In the genomic region with DNA sequence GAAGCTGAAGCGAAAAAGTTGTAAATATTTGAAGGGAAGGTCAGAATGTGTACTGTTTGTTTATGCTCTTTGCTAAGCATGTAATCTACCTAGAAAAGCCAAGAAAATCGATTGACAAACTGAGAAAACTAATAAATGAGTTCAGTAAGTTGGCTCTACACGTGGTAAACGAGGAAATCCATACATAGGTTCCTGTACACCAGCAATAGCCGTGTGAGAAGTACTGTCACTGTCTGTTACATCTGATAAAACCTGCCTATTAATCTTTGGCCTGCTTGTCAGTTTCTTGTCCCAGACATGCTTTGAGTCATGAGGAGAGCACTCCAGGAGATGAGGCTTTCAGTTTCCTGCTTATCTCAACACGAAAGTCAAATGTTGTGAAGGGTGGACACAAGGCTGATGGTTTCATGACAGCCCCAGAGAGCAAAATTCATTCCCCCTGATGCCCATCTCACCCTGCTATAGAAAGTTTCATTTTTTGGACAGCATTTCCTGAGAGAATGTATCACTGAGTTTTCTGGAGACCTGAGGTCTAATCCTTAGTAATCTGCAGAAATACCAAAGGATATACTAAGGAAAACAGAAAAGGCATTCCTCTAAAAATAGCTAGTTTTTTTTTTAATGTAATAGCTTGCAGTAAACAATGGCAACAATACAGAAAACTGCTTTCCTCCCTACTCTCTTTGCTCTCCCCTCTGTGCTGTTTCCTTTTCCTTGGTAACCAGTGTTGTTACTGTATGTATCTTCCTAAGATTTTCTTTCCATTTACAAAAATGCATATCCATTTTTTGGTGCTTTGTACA, we compare ENCODE assay signal across 10 cellular contexts. TPM values are rescaled to one million over a fixed set of nuclear protein-coding genes. Genes with fewer than 3 reads are reported as not detected.
DNase-seq lines count a peak whose midpoint lies in the region; ATAC-seq and TF ChIP-seq lines count a peak whose summit lies in the region.
"Had no signal": no experiment of that assay in that cellular context is flagged by ENCODE, and none has a peak within 500 bp of the region (broad histone marks: within the 10 kb centered on the region; RNA-seq: fewer than 3 reads in every experiment).

No MANE protein-coding gene starts in this region.

- H3K27ac ChIP-seq in vagina = no peak overlapping the region
- H3K27ac ChIP-seq: SK-N-MC had no signal

- DNase-seq in SK-N-DZ (ENCODE audit: low spot score) (peak; percentile 75), left colon (no peak), NCI-H748 (lab: John Stamatoyannopoulos, UW; ENCODE audit: unreplicated experiment) (no peak), NCI-H345 (lab: John Stamatoyannopoulos, UW) (no peak), vagina (ENCODE audit: extremely low spot score in 2 of 2) (no peak), NCI-H2107 treated with DMSO at 0.1 percent for 48 hours (lab: John Stamatoyannopoulos, UW; ENCODE audit: unreplicated experiment) (no peak)
- DNase-seq: retina had no signal

- ATAC-seq in GM18502 (IDR thresholded peaks at IDR 0.05; ENCODE audit: poor library complexity, unreplicated experiment) = peak; percentile 80
- ATAC-seq in HG02610 (IDR thresholded peaks at IDR 0.05; ENCODE audit: unreplicated experiment) = peak; percentile 90
- ATAC-seq in left colon = peak; percentile 86

- TF ChIP-seq CTCF in vagina (IDR thresholded peaks at IDR 0.05) = no peak

- intact Hi-C loops in left colon (cut with DNase I, micrococcal nuclease) (no loop called here), vagina (cut with DNase I) (no loop called here)

- no peak for TF ChIP-seq POLR2A in vagina (IDR thresholded peaks at IDR 0.05)

- no peak overlapping the region for H3K4me3 ChIP-seq in vagina
- H3K4me3 ChIP-seq: SK-N-MC had no signal

- no peaks in the 10 kb centered on the region for H3K27me3 ChIP-seq in vagina

- H3K4me1 ChIP-seq in vagina = peaks cover 28% of the 10 kb centered on the region

- H3K36me3 ChIP-seq in vagina = no peaks in the 10 kb centered on the region

- H3K9me3 ChIP-seq in vagina = no peaks in the 10 kb centered on the region

RNA-seq across cellular contexts. Expression of a gene that starts 18.8 kb away (rescaled TPM):
- 29.7 and 29.9 TPM in 2 replicates for polyA plus RNA-seq in SK-N-DZ (2014; cell fraction: cytosol; rRNA removed)
- 19.5 and 22.7 TPM in 2 replicates for polyA plus RNA-seq in SK-N-DZ (2014; cell fraction: nucleus; rRNA removed)
- total RNA-seq in left colon (10 to 100 TPM; 38.9 to 50.9 TPM), vagina (33.1 TPM)
